In the genomic region with DNA sequence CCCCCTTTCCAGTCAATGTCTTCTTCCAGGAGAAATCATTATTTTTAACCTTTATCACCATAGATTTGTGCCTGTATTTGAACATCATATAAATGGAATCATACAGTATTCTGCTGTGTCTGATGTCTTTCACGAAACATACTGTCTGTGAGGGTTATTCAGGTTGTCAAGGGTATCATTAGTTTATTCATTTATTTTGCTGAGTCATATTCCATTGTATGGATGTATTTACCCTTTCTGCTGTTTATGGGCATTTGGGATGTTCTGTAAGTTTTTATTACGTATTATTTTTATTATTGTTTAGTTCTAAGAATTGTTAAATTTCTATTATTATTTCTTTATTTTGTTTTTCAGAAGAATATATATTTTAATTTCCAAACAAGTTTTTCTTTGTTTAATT, we compare ENCODE assay signal across 2 cellular contexts.
TF ChIP-seq lines count a peak whose summit lies in the region.

No MANE protein-coding gene starts in this region.

TF ChIP-seq in IMR-90, 13 proteins besides CTCF, POLR2A, EP300 and RAD21:
- no peak for TF ChIP-seq RFX5 (IDR thresholded peaks at IDR 0.05; ENCODE audit: low read depth, low read length)
- TF ChIP-seq, protein P1, sequence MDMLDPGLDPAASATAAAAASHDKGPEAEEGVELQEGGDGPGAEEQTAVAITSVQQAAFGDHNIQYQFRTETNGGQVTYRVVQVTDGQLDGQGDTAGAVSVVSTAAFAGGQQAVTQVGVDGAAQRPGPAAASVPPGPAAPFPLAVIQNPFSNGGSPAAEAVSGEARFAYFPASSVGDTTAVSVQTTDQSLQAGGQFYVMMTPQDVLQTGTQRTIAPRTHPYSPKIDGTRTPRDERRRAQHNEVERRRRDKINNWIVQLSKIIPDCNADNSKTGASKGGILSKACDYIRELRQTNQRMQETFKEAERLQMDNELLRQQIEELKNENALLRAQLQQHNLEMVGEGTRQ (IDR thresholded peaks at IDR 0.05; ENCODE audit: low read depth, low read length): no peak
- peak; percentile 56; the same call in 1 of the 2 replicates for TF ChIP-seq MAFK (IDR thresholded peaks at IDR 0.05; ENCODE audit: low read depth, low read length)
- no peak for TF ChIP-seq CEBPB (IDR thresholded peaks at IDR 0.05; ENCODE audit: low read depth, low read length)
- TF ChIP-seq SMC3 (IDR thresholded peaks at IDR 0.05; ENCODE audit: low read depth, low read length): no peak
- TF ChIP-seq NFE2L2 (IDR thresholded peaks at IDR 0.05; ENCODE audit: low read depth, low read length): peak; percentile 91

TF ChIP-seq in H1, 55 proteins besides CTCF, POLR2A, EP300 and RAD21:
- TF ChIP-seq BACH1 (IDR thresholded peaks at IDR 0.05; ENCODE audit: low read length) (peak; percentile 62; the same call in 1 of the 2 replicates), EGR1 (IDR thresholded peaks at IDR 0.05; ENCODE audit: borderline replicate concordance, low read depth, low read length) (no peak), MAFK (IDR thresholded peaks at IDR 0.05; ENCODE audit: low read depth, low read length) (peak; percentile 60)
